In the genomic region with DNA sequence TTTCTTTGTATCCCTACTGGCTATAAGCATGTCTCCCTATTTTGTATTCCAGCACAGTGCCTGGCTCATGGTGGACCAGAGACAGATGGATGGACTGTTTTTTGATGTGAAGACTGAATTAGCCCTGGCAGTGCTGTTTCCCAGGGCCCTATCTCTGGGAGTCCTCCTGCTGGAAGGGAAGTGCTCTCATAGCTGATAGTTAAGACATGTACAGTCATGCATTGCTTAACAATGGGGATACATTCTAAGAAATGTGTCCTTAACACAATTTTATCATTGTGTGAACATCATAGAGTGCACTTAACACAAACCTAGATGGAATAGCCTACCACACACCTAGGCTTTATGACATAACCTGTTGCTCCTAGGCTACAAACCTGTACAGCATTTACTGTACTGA, we compare ENCODE assay signal across 1 cellular context.
TF ChIP-seq lines count a peak whose summit lies in the region.

No MANE protein-coding gene starts in this region.

TF ChIP-seq in K562, 482 proteins besides CTCF, POLR2A, EP300 and RAD21 (continued from another document and continues in another):
- no peak for TF ChIP-seq NELFE (IDR thresholded peaks at IDR 0.05; ENCODE audit: insufficient read depth, insufficient read length)
- TF ChIP-seq YY1 (IDR thresholded peaks at IDR 0.05; ENCODE audit: borderline replicate concordance in 1 of 3, control insufficient read depth in 1 of 3, extremely low read depth in 1 of 3, insufficient read depth in 3 of 3, insufficient read length in 1 of 3, insufficient replicate concordance in 2 of 3, low read depth in 1 of 3, low read length in 2 of 3), result no peak
- TF ChIP-seq, protein P1, sequence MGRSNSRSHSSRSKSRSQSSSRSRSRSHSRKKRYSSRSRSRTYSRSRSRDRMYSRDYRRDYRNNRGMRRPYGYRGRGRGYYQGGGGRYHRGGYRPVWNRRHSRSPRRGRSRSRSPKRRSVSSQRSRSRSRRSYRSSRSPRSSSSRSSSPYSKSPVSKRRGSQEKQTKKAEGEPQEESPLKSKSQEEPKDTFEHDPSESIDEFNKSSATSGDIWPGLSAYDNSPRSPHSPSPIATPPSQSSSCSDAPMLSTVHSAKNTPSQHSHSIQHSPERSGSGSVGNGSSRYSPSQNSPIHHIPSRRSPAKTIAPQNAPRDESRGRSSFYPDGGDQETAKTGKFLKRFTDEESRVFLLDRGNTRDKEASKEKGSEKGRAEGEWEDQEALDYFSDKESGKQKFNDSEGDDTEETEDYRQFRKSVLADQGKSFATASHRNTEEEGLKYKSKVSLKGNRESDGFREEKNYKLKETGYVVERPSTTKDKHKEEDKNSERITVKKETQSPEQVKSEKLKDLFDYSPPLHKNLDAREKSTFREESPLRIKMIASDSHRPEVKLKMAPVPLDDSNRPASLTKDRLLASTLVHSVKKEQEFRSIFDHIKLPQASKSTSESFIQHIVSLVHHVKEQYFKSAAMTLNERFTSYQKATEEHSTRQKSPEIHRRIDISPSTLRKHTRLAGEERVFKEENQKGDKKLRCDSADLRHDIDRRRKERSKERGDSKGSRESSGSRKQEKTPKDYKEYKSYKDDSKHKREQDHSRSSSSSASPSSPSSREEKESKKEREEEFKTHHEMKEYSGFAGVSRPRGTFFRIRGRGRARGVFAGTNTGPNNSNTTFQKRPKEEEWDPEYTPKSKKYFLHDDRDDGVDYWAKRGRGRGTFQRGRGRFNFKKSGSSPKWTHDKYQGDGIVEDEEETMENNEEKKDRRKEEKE (IDR thresholded peaks at IDR 0.05; ENCODE audit: borderline replicate concordance in 1 of 2, control insufficient read depth in 1 of 2, low read depth in 2 of 2, low read length in 1 of 2), result no peak
- TF ChIP-seq, protein P2, sequence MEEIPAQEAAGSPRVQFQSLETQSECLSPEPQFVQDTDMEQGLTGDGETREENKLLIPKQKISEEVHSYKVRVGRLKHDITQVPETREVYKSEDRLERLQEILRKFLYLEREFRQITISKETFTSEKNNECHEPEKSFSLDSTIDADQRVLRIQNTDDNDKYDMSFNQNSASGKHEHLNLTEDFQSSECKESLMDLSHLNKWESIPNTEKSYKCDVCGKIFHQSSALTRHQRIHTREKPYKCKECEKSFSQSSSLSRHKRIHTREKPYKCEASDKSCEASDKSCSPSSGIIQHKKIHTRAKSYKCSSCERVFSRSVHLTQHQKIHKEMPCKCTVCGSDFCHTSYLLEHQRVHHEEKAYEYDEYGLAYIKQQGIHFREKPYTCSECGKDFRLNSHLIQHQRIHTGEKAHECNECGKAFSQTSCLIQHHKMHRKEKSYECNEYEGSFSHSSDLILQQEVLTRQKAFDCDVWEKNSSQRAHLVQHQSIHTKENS (CRISPR knock-in tag; IDR thresholded peaks at IDR 0.05), result no peak
- TF ChIP-seq CHD2 (IDR thresholded peaks at IDR 0.05; ENCODE audit: low read depth, low read length), result no peak
- no peak for TF ChIP-seq TSC22D4 (tag; IDR thresholded peaks at IDR 0.05)
- no peak for TF ChIP-seq RBM34 (IDR thresholded peaks at IDR 0.05; ENCODE audit: borderline replicate concordance, insufficient read depth, low read length)
- TF ChIP-seq ARHGAP35 (IDR thresholded peaks at IDR 0.05; ENCODE audit: partially characterized antibody), result no peak
- TF ChIP-seq ZNF274 (IDR thresholded peaks at IDR 0.05; ENCODE audit: borderline replicate concordance, low read depth, low read length), result no peak
- TF ChIP-seq, protein P3, sequence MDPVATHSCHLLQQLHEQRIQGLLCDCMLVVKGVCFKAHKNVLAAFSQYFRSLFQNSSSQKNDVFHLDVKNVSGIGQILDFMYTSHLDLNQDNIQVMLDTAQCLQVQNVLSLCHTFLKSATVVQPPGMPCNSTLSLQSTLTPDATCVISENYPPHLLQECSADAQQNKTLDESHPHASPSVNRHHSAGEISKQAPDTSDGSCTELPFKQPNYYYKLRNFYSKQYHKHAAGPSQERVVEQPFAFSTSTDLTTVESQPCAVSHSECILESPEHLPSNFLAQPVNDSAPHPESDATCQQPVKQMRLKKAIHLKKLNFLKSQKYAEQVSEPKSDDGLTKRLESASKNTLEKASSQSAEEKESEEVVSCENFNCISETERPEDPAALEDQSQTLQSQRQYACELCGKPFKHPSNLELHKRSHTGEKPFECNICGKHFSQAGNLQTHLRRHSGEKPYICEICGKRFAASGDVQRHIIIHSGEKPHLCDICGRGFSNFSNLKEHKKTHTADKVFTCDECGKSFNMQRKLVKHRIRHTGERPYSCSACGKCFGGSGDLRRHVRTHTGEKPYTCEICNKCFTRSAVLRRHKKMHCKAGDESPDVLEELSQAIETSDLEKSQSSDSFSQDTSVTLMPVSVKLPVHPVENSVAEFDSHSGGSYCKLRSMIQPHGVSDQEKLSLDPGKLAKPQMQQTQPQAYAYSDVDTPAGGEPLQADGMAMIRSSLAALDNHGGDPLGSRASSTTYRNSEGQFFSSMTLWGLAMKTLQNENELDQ (CRISPR knock-in tag; IDR thresholded peaks at IDR 0.05; ENCODE audit: borderline replicate concordance), result no peak
- no peak for TF ChIP-seq PPARD (CRISPR knock-in tag; IDR thresholded peaks at IDR 0.05)
- TF ChIP-seq ZNF316 (IDR thresholded peaks at IDR 0.05), result 0 out of 2 replicates have a peak, but pooled peaks have one; percentile 48
- no peak for TF ChIP-seq ZNF644 (tag; IDR thresholded peaks at IDR 0.05; ENCODE audit: low read depth)
- TF ChIP-seq, protein P4, sequence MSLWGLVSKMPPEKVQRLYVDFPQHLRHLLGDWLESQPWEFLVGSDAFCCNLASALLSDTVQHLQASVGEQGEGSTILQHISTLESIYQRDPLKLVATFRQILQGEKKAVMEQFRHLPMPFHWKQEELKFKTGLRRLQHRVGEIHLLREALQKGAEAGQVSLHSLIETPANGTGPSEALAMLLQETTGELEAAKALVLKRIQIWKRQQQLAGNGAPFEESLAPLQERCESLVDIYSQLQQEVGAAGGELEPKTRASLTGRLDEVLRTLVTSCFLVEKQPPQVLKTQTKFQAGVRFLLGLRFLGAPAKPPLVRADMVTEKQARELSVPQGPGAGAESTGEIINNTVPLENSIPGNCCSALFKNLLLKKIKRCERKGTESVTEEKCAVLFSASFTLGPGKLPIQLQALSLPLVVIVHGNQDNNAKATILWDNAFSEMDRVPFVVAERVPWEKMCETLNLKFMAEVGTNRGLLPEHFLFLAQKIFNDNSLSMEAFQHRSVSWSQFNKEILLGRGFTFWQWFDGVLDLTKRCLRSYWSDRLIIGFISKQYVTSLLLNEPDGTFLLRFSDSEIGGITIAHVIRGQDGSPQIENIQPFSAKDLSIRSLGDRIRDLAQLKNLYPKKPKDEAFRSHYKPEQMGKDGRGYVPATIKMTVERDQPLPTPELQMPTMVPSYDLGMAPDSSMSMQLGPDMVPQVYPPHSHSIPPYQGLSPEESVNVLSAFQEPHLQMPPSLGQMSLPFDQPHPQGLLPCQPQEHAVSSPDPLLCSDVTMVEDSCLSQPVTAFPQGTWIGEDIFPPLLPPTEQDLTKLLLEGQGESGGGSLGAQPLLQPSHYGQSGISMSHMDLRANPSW (CRISPR knock-in tag; IDR thresholded peaks at IDR 0.05), result no peak
- TF ChIP-seq HNRNPL (IDR thresholded peaks at IDR 0.05; ENCODE audit: low read depth, low read length), result no peak
- no peak for TF ChIP-seq ZNF23 (CRISPR knock-in tag; IDR thresholded peaks at IDR 0.05)
- no peak for TF ChIP-seq KAT8 (IDR thresholded peaks at IDR 0.05; ENCODE audit: low read depth)
- TF ChIP-seq, protein P5, sequence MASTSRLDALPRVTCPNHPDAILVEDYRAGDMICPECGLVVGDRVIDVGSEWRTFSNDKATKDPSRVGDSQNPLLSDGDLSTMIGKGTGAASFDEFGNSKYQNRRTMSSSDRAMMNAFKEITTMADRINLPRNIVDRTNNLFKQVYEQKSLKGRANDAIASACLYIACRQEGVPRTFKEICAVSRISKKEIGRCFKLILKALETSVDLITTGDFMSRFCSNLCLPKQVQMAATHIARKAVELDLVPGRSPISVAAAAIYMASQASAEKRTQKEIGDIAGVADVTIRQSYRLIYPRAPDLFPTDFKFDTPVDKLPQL (IDR thresholded peaks at IDR 0.05; ENCODE audit: extremely low read depth, insufficient read length), result no peak
- no peak for TF ChIP-seq DDX20 (tag; IDR thresholded peaks at IDR 0.05; ENCODE audit: low read depth)
- no peak for TF ChIP-seq MTF1 (CRISPR knock-in tag; IDR thresholded peaks at IDR 0.05; ENCODE audit: borderline replicate concordance)
- TF ChIP-seq PCBP2 (IDR thresholded peaks at IDR 0.05; ENCODE audit: low read depth, low read length, poor library complexity, severe bottlenecking), result no peak
- peak; percentile 88 for TF ChIP-seq CEBPB (tag; IDR thresholded peaks at IDR 0.05)
- no peak for TF ChIP-seq NRF1 (conservative IDR thresholded peaks at IDR 0.05 in 1 of 2, IDR thresholded peaks at IDR 0.05 in 1 of 2)
- TF ChIP-seq, protein P6, sequence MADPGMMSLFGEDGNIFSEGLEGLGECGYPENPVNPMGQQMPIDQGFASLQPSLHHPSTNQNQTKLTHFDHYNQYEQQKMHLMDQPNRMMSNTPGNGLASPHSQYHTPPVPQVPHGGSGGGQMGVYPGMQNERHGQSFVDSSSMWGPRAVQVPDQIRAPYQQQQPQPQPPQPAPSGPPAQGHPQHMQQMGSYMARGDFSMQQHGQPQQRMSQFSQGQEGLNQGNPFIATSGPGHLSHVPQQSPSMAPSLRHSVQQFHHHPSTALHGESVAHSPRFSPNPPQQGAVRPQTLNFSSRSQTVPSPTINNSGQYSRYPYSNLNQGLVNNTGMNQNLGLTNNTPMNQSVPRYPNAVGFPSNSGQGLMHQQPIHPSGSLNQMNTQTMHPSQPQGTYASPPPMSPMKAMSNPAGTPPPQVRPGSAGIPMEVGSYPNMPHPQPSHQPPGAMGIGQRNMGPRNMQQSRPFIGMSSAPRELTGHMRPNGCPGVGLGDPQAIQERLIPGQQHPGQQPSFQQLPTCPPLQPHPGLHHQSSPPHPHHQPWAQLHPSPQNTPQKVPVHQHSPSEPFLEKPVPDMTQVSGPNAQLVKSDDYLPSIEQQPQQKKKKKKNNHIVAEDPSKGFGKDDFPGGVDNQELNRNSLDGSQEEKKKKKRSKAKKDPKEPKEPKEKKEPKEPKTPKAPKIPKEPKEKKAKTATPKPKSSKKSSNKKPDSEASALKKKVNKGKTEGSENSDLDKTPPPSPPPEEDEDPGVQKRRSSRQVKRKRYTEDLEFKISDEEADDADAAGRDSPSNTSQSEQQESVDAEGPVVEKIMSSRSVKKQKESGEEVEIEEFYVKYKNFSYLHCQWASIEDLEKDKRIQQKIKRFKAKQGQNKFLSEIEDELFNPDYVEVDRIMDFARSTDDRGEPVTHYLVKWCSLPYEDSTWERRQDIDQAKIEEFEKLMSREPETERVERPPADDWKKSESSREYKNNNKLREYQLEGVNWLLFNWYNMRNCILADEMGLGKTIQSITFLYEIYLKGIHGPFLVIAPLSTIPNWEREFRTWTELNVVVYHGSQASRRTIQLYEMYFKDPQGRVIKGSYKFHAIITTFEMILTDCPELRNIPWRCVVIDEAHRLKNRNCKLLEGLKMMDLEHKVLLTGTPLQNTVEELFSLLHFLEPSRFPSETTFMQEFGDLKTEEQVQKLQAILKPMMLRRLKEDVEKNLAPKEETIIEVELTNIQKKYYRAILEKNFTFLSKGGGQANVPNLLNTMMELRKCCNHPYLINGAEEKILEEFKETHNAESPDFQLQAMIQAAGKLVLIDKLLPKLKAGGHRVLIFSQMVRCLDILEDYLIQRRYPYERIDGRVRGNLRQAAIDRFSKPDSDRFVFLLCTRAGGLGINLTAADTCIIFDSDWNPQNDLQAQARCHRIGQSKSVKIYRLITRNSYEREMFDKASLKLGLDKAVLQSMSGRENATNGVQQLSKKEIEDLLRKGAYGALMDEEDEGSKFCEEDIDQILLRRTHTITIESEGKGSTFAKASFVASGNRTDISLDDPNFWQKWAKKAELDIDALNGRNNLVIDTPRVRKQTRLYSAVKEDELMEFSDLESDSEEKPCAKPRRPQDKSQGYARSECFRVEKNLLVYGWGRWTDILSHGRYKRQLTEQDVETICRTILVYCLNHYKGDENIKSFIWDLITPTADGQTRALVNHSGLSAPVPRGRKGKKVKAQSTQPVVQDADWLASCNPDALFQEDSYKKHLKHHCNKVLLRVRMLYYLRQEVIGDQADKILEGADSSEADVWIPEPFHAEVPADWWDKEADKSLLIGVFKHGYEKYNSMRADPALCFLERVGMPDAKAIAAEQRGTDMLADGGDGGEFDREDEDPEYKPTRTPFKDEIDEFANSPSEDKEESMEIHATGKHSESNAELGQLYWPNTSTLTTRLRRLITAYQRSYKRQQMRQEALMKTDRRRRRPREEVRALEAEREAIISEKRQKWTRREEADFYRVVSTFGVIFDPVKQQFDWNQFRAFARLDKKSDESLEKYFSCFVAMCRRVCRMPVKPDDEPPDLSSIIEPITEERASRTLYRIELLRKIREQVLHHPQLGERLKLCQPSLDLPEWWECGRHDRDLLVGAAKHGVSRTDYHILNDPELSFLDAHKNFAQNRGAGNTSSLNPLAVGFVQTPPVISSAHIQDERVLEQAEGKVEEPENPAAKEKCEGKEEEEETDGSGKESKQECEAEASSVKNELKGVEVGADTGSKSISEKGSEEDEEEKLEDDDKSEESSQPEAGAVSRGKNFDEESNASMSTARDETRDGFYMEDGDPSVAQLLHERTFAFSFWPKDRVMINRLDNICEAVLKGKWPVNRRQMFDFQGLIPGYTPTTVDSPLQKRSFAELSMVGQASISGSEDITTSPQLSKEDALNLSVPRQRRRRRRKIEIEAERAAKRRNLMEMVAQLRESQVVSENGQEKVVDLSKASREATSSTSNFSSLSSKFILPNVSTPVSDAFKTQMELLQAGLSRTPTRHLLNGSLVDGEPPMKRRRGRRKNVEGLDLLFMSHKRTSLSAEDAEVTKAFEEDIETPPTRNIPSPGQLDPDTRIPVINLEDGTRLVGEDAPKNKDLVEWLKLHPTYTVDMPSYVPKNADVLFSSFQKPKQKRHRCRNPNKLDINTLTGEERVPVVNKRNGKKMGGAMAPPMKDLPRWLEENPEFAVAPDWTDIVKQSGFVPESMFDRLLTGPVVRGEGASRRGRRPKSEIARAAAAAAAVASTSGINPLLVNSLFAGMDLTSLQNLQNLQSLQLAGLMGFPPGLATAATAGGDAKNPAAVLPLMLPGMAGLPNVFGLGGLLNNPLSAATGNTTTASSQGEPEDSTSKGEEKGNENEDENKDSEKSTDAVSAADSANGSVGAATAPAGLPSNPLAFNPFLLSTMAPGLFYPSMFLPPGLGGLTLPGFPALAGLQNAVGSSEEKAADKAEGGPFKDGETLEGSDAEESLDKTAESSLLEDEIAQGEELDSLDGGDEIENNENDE (IDR thresholded peaks at IDR 0.05; ENCODE audit: low read depth, low read length), result no peak
